Comparison of ENCODE assay signal across 10 cellular contexts in the genomic region with DNA sequence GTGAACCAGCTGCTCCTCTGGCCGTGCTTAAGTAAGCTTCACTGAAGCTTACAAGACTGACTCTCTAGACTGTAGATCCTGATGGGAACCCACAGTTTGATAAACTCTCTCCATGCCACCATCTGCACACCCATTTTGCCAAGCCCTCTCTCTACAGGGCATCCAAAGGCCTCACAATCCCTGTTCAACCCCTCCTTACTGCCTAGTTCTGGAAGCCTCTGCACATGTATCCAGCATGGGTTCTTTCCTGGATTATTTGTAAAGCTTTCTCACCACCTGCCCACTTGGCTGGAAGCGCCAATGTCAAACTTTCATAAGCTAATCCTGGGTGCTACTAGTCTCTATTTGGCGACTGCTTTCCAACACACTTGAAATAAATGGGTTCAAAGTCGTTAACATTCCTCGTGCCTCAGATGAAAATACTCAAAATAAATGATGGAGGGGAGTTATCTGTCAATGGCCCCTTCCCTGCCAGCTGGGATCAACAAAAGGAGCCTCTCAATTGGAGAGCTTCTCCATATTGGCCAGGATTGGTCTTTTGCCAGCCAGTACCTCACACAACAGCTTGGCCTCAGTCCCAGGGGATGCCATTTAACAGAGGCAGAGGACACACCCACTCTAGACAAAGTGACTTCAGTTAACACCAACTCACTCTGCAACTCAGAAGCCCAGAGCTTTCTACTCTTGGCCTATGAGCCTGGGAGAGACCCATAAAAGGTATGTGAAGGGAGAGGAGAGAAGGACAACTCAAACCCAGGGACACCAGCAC. TPM values are rescaled to one million over a fixed set of nuclear protein-coding genes. Genes with fewer than 3 reads are reported as not detected.
DNase-seq lines count a peak whose midpoint lies in the region; ATAC-seq and TF ChIP-seq lines count a peak whose summit lies in the region.
"Had no signal": no experiment of that assay in that cellular context is flagged by ENCODE, and none has a peak within 500 bp of the region (broad histone marks: within the 10 kb centered on the region; RNA-seq: fewer than 3 reads in every experiment).

No MANE protein-coding gene starts in this region.

- CTCF ChIA-PET in activated CD4-positive, alpha-beta T cell treated with anti-CD3 and anti-CD28 coated beads, Interleukin-2, amount 10 ng/mL, durations not matched to agents 7 days and 5 days (lab: Charles Lee): interaction anchor here (1.5 to 1.9 kb wide), 2 partner anchors 16 to 48 kb away, joined by 4 to 11 read pairs; partner anchors contain the start of gene SH3BP5

- no peak for DNase-seq in activated CD4-positive, alpha-beta T cell treated with anti-CD3 and anti-CD28 coated beads, Interleukin-2, amount 10 ng/mL, durations not matched to agents 7 days and 5 days
- no peak for DNase-seq in activated CD4-positive, alpha-beta T cell treated with anti-CD3 and anti-CD28 coated beads, Interleukin-2, amount 50 U/mL, for 48 hours
- DNase-seq in NCI-H2196 treated with DMSO at 0.1 percent for 48 hours (lab: John Stamatoyannopoulos, UW; ENCODE audit: unreplicated experiment): peak; percentile 68
- DNase-seq in cerebellar cortex (ENCODE audit: low spot score): peak; percentile 47
- DNase-seq in tibial nerve (ENCODE audit: low spot score in 2 of 2): peak in 1 of 2 donors; percentile 59
- no peak for DNase-seq in left lobe of liver (ENCODE audit: low spot score)
- DNase-seq in lower leg skin (ENCODE audit: low spot score in 2 of 2): no peak
- DNase-seq: ACHN; effector CD4-positive, alpha-beta T cell had no signal

- TF ChIP-seq POLR2A in tibial nerve (IDR thresholded peaks at IDR 0.05): no peak
- no peak for TF ChIP-seq POLR2A in lower leg skin (IDR thresholded peaks at IDR 0.05)

- peaks cover 44% of the 10 kb centered on the region for H3K4me1 Mint-ChIP-seq in activated CD4-positive, alpha-beta T cell treated with anti-CD3 and anti-CD28 coated beads, Interleukin-2, amount 10 ng/mL, durations not matched to agents 7 days and 5 days

- POLR2A ChIA-PET in activated CD4-positive, alpha-beta T cell treated with anti-CD3 and anti-CD28 coated beads, Interleukin-2, amount 10 ng/mL, durations not matched to agents 7 days and 5 days (lab: Charles Lee): no interaction called here

- no peak for ATAC-seq in left lobe of liver
- ATAC-seq in HG02571 (IDR thresholded peaks at IDR 0.05; ENCODE audit: unreplicated experiment): no peak

- H3K27me3 ChIP-seq in tibial nerve: no peaks in the 10 kb centered on the region

- intact Hi-C loops in lower leg skin (cut with DNase I; ENCODE audit: low total_unique reads): no loop called here

- H3K36me3 ChIP-seq in tibial nerve: peaks cover 0 to 3% (median 0%) of the 10 kb centered on the region in 3 donors

- H3K9me3 ChIP-seq in tibial nerve: no peaks in the 10 kb centered on the region

- H3K27me3 Mint-ChIP-seq in activated CD4-positive, alpha-beta T cell treated with anti-CD3 and anti-CD28 coated beads, Interleukin-2, amount 10 ng/mL, durations not matched to agents 7 days and 5 days: no peaks in the 10 kb centered on the region

- H3K4me3 ChIP-seq in tibial nerve: no peak overlapping the region
- no peak overlapping the region for H3K4me3 ChIP-seq in lower leg skin (ENCODE audit: low read depth, poor library complexity, severe bottlenecking)

- H3K27ac Mint-ChIP-seq in activated CD4-positive, alpha-beta T cell treated with anti-CD3 and anti-CD28 coated beads, Interleukin-2, amount 10 ng/mL, durations not matched to agents 7 days and 5 days: peak overlapping the region; percentile 51

- 58 to 77% methylated on average over 5 of the region's 5 CpGs for WGBS in tibial nerve, 2 donors
- 89 to 93% methylated on average over 5 of the region's 5 CpGs for whole genome bisulfite sequencing in lower leg skin, 2 donors

- TF ChIP-seq EP300 in tibial nerve (IDR thresholded peaks at IDR 0.05): peak in 1 of 2 donors; percentile 64

- H3K4me3 Mint-ChIP-seq in activated CD4-positive, alpha-beta T cell treated with anti-CD3 and anti-CD28 coated beads, Interleukin-2, amount 10 ng/mL, durations not matched to agents 7 days and 5 days: no peak overlapping the region

- TF ChIP-seq CTCF in tibial nerve (IDR thresholded peaks at IDR 0.05) (no peak), lower leg skin (IDR thresholded peaks at IDR 0.05) (no peak)

- H3K27ac ChIP-seq in tibial nerve: peak overlapping the region; percentile 43 to 95 (median 92)

- peaks cover 6% of the 10 kb centered on the region for H3K9me3 Mint-ChIP-seq in activated CD4-positive, alpha-beta T cell treated with anti-CD3 and anti-CD28 coated beads, Interleukin-2, amount 10 ng/mL, durations not matched to agents 7 days and 5 days

- peaks cover 27% of the 10 kb centered on the region for H3K36me3 Mint-ChIP-seq in activated CD4-positive, alpha-beta T cell treated with anti-CD3 and anti-CD28 coated beads, Interleukin-2, amount 10 ng/mL, durations not matched to agents 7 days and 5 days (ENCODE audit: low read depth)

- H3K4me1 ChIP-seq in tibial nerve: peaks cover 0 to 89% (median 51%) of the 10 kb centered on the region in 4 donors

RNA-seq across cellular contexts. Expression of gene SH3BP5, which starts 48.1 kb away (rescaled TPM):
- total RNA-seq in activated CD4-positive, alpha-beta T cell treated with anti-CD3 and anti-CD28 coated beads, Interleukin-2, amount 10 ng/mL, durations not matched to agents 7 days and 5 days: 10 to 100 TPM; 33.8 to 38.2 TPM
- total RNA-seq in tibial nerve: 100 to 1,000 TPM in 3 of 4 donors, 10 to 100 TPM in 1; 99.0 to 113 (median 105) TPM
- 10.5 TPM for total RNA-seq in left lobe of liver
- total RNA-seq in lower leg skin: 10 to 100 TPM; 10.7 to 30.3 (median 18.5) TPM

Comparison
In these comparisons a context has a peak if more than half of its experiments do, and no peak if none do; other contexts are left out.
1. DNase-seq: peak in NCI-H2196 treated with DMSO at 0.1 percent for 48 hours (single experiment) and cerebellar cortex (single experiment); none in activated CD4-positive, alpha-beta T cell treated with anti-CD3 and anti-CD28 coated beads, Interleukin-2, amount 10 ng/mL, durations not matched to agents 7 days and 5 days (single experiment), activated CD4-positive, alpha-beta T cell treated with anti-CD3 and anti-CD28 coated beads, Interleukin-2, amount 50 U/mL, for 48 hours (0 of 2), left lobe of liver (single experiment) and lower leg skin (0 of 2).